In genomic region chr1:161092621-161093028, GRCh38 we compare ENCODE assay signal across 2 cellular contexts.
TF ChIP-seq lines count a peak whose summit lies in the region.

No MANE protein-coding gene starts in this region.

TF ChIP-seq in HEK293, 187 proteins besides CTCF, POLR2A, EP300 and RAD21:
- peak; percentile 98 for TF ChIP-seq EGR2 (tag by site-specific recombination; IDR thresholded peaks at IDR 0.05; ENCODE audit: low read depth)
- peak; percentile 97 for TF ChIP-seq ZFHX2 (tag by site-specific recombination; conservative IDR thresholded peaks at IDR 0.05)
- no peak for TF ChIP-seq ZNF510 (tag by site-specific recombination; IDR thresholded peaks at IDR 0.05; ENCODE audit: insufficient replicate concordance)
- TF ChIP-seq ZNF561 (tag by site-specific recombination; IDR thresholded peaks at IDR 0.05; ENCODE audit: borderline replicate concordance), result no peak
- TF ChIP-seq ZNF398 (tag by site-specific recombination; IDR thresholded peaks at IDR 0.05), result peak; percentile 77
- TF ChIP-seq ZBTB1 (tag by site-specific recombination; IDR thresholded peaks at IDR 0.05), result no peak

TF ChIP-seq in K562, 482 proteins besides CTCF, POLR2A, EP300 and RAD21:
- TF ChIP-seq ZNF347 (CRISPR knock-in tag; IDR thresholded peaks at IDR 0.05; ENCODE audit: low read depth), result no peak
- peak; percentile 54; the same call in 1 of the 2 replicates for TF ChIP-seq ATF3 (IDR thresholded peaks at IDR 0.05)
- TF ChIP-seq ATF3 (CRISPR knock-in tag; conservative IDR thresholded peaks at IDR 0.05), result no peak
- peak; percentile 46; the same call in 1 of the 2 replicates for TF ChIP-seq SMARCA4 (IDR thresholded peaks at IDR 0.05)
- 0 out of 4 replicates have a peak, but pooled peaks of 1 of the 2 experiments have one; percentile 42 for TF ChIP-seq KDM1A (IDR thresholded peaks at IDR 0.05)
- 0 out of 2 replicates have a peak, but pooled peaks have one; percentile 8 for TF ChIP-seq JUN (IDR thresholded peaks at IDR 0.05; ENCODE audit: borderline replicate concordance, low read depth, low read length)
- no peak for TF ChIP-seq JUN (CRISPR knock-in tag; IDR thresholded peaks at IDR 0.05; ENCODE audit: borderline replicate concordance)
- 0 out of 2 replicates have a peak, but pooled peaks have one; percentile 20 for TF ChIP-seq FOSL1 (tag; conservative IDR thresholded peaks at IDR 0.05)
- TF ChIP-seq ZNF436 (CRISPR knock-in tag; IDR thresholded peaks at IDR 0.05), result no peak
- peak; percentile 97 for TF ChIP-seq EGR1 (conservative IDR thresholded peaks at IDR 0.05)
